Comparison of ENCODE assay signal across 12 cellular contexts in genomic region chr12:86230516-86231146, GRCh38. TPM values are rescaled to one million over a fixed set of nuclear protein-coding genes. Genes with fewer than 3 reads are reported as not detected.
DNase-seq lines count a peak whose midpoint lies in the region; ATAC-seq, FAIRE-seq and TF ChIP-seq lines count a peak whose summit lies in the region.
"Had no signal": no experiment of that assay in that cellular context is flagged by ENCODE, and none has a peak within 500 bp of the region (broad histone marks: within the 10 kb centered on the region; RNA-seq: fewer than 3 reads in every experiment).

No MANE protein-coding gene starts in this region.

- in situ Hi-C loops in astrocyte of the cerebellum (cut with HindIII; ENCODE audit: low sequenced_read_pairs), result no loop called here

- no peak for TF ChIP-seq CTCF in astrocyte of the cerebellum (IDR thresholded peaks at IDR 0.05; ENCODE audit: low read depth, low read length, missing control alignments)

- H3K4me3 ChIP-seq in astrocyte of the cerebellum (ENCODE audit: low read depth, low read length), result no peak overlapping the region
- H3K4me3 ChIP-seq: colonic mucosa, GM23248, sigmoid colon had no signal

- DNase-seq in HTR-8/SVneo (ENCODE audit: insufficient read length, low spot score) (peak; percentile 20), astrocyte of the cerebellum (ENCODE audit: low read depth) (peak; percentile 32), smooth muscle cell of the brain vasculature (ENCODE audit: low read depth, low spot score) (peak; percentile 44), SW480 (ENCODE audit: low spot score) (no peak), frontal cortex (ENCODE audit: low spot score in 2 of 2) (no peak)
- DNase-seq: colonic mucosa; glutamatergic neuron; GM23248; naive thymus-derived CD8-positive, alpha-beta T cell; sigmoid colon had no signal

- no peak for ATAC-seq in HG03521 (IDR thresholded peaks at IDR 0.05; ENCODE audit: unreplicated experiment)
- ATAC-seq: naive thymus-derived CD8-positive, alpha-beta T cell had no signal

- peak; percentile 26 for FAIRE-seq in HTR-8/SVneo (lab: Jason Lieb, UNC)
- peak; percentile 27 for FAIRE-seq in islet of Langerhans (lab: Jason Lieb, UNC)
- FAIRE-seq in frontal cortex (lab: Jason Lieb, UNC), result no peak

RNA-seq across cellular contexts. Expression of gene MGAT4C, which starts 25.6 kb away (rescaled TPM):
- total RNA-seq in frontal cortex, result 72.2 TPM
- total RNA-seq: GM23248; naive thymus-derived CD8-positive, alpha-beta T cell had no signal

Comparison
In these comparisons a context has a peak if more than half of its experiments do, and no peak if none do; other contexts are left out.
1. DNase-seq: peak in HTR-8/SVneo (single experiment), astrocyte of the cerebellum (single experiment) and smooth muscle cell of the brain vasculature (single experiment); none in SW480 (single experiment) and frontal cortex (0 of 2).